In genomic region chr2:529425-529824, GRCh38 we compare ENCODE assay signal across 8 cellular contexts.
DNase-seq lines count a peak whose midpoint lies in the region; ATAC-seq, FAIRE-seq and TF ChIP-seq lines count a peak whose summit lies in the region.

No MANE protein-coding gene starts in this region.

- TF ChIP-seq POLR2A in spleen (IDR thresholded peaks at IDR 0.05) (no peak), H54 (IDR thresholded peaks at IDR 0.05; ENCODE audit: low read depth, low read length) (no peak)

- H3K36me3 ChIP-seq in spleen = no peaks in the 10 kb centered on the region

- no peaks in the 10 kb centered on the region for H3K4me1 ChIP-seq in spleen

- peak; percentile 37 for DNase-seq in SIG-M5 treated with dmso at 0.1 percent for 504 hours (lab: John Stamatoyannopoulos, UW; ENCODE audit: unreplicated experiment)
- no peak for DNase-seq in SIG-M5 (lab: John Stamatoyannopoulos, UW)
- DNase-seq in NCI-H2196 (lab: John Stamatoyannopoulos, UW; ENCODE audit: unreplicated experiment) = peak; percentile 31
- DNase-seq in dorsolateral prefrontal cortex = no peak
- no peak for DNase-seq in spleen
- DNase-seq in H54 (ENCODE audit: insufficient read length, low spot score) = no peak
- DNase-seq in NCI-H128 (lab: John Stamatoyannopoulos, UW; ENCODE audit: unreplicated experiment) = no peak

- TF ChIP-seq CTCF in dorsolateral prefrontal cortex (IDR thresholded peaks at IDR 0.05 in 54 of 56, conservative IDR thresholded peaks at IDR 0.05 in 2 of 56; ENCODE audit: low read depth in 1 of 56, partially characterized antibody in 56 of 56) (peak in 50 of 56 donors; percentile 12 to 77 (median 44)), spleen (IDR thresholded peaks at IDR 0.05 in 8 of 11, conservative IDR thresholded peaks at IDR 0.05 in 3 of 11) (peak in 7 of 11 experiments; percentile 17 to 42 (median 26))

- no peak for ATAC-seq in HG03378 (IDR thresholded peaks at IDR 0.05; ENCODE audit: unreplicated experiment)

- peaks cover 0 to 49% (median 38%) of the 10 kb centered on the region in 8 donors for H3K9me3 ChIP-seq in spleen

- intact Hi-C loops in dorsolateral prefrontal cortex (cut with DNase I) = loop anchor here in 1 of 2 donors (10.0 kb wide), 1 partner anchor 105 kb away; no protein-coding TSS in a partner anchor
- intact Hi-C loops in spleen (cut with DNase I; ENCODE audit: low total_unique reads) = no loop called here

- FAIRE-seq in H54 (lab: Jason Lieb, UNC) = no peak

- H3K27me3 ChIP-seq in dorsolateral prefrontal cortex = peaks cover 0 to 13% (median 0%) of the 10 kb centered on the region in 45 donors
- H3K27me3 ChIP-seq in spleen (replicated peaks in 1 of 7) = peaks cover 0 to 7% (median 0%) of the 10 kb centered on the region in 7 donors

- H3K4me3 ChIP-seq in dorsolateral prefrontal cortex (no peak overlapping the region), spleen (no peak overlapping the region)

- WGBS in spleen, 5 donors = 0 to 4% (median 1%) methylated on average over 2 of the region's 2 CpGs

- no peak overlapping the region for H3K27ac ChIP-seq in dorsolateral prefrontal cortex
- H3K27ac ChIP-seq in spleen = no peak overlapping the region

Comparison
In these comparisons a context has a peak if more than half of its experiments do, and no peak if none do; other contexts are left out.
1. DNase-seq: peak in SIG-M5 treated with dmso at 0.1 percent for 504 hours (single experiment) and NCI-H2196 (single experiment); none in SIG-M5 (single experiment), dorsolateral prefrontal cortex (0 of 10), spleen (single experiment), H54 (single experiment) and NCI-H128 (single experiment).